ENCODE assay signal across 1 cellular context in the genomic region with DNA sequence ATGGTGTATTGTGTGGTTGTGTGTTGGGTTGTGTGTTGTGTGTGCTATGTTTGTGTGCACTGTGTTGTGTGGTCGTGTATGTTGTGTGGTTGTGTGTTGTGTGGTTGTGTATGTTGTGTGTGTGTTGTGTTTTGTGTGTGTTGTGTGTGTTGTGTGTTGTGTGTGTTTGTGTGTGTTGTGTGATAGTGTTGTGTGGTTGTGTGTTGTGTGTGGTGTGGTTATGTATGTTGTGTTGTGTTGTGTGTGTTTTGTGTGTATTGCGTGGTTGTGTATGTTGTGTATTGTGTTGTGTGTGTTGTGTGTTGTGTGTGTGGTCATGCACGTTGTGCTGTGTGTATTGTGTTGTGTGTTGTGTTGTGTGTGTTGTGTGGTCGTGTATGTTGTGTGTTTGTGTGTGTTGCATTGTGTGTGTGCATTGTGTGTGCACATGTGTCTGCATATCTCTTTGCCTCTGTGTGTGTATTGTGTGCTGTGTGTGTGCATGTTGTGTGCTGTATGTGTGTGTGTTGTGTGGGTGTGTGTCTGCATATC.
TF ChIP-seq lines count a peak whose summit lies in the region.

No MANE protein-coding gene starts in this region.

TF ChIP-seq in K562, 482 proteins besides CTCF, POLR2A, EP300 and RAD21 (continued from another document and continues in another):
- TF ChIP-seq, protein P1, sequence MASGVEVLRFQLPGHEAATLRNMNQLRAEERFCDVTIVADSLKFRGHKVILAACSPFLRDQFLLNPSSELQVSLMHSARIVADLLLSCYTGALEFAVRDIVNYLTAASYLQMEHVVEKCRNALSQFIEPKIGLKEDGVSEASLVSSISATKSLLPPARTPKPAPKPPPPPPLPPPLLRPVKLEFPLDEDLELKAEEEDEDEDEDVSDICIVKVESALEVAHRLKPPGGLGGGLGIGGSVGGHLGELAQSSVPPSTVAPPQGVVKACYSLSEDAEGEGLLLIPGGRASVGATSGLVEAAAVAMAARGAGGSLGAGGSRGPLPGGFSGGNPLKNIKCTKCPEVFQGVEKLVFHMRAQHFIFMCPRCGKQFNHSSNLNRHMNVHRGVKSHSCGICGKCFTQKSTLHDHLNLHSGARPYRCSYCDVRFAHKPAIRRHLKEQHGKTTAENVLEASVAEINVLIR (CRISPR knock-in tag; IDR thresholded peaks at IDR 0.05), result no peak
- TF ChIP-seq POLR3A (IDR thresholded peaks at IDR 0.05; ENCODE audit: borderline replicate concordance, extremely low read depth, insufficient read depth, insufficient read length) (no peak), HDAC6 (IDR thresholded peaks at IDR 0.05; ENCODE audit: low read depth, low read length) (peak; percentile 100), GABPB2 (CRISPR knock-in tag; conservative IDR thresholded peaks at IDR 0.05) (no peak), POLR3G (IDR thresholded peaks at IDR 0.05; ENCODE audit: extremely low read depth, insufficient read length, insufficient replicate concordance) (no peak), RFX1 (IDR thresholded peaks at IDR 0.05) (no peak), TAF7 (tag; IDR thresholded peaks at IDR 0.05) (peak; percentile 70), TARDBP (IDR thresholded peaks at IDR 0.05) (no peak), JUND (IDR thresholded peaks at IDR 0.05; ENCODE audit: borderline replicate concordance, low read depth, low read length) (no peak), JUND (tag; IDR thresholded peaks at IDR 0.05; ENCODE audit: borderline replicate concordance, low read depth, low read length) (no peak; the same call in 2 of the 3 replicates), MEF2D (tag; conservative IDR thresholded peaks at IDR 0.05; ENCODE audit: low read depth) (peak; percentile 80), RBBP5 (IDR thresholded peaks at IDR 0.05; ENCODE audit: borderline replicate concordance, insufficient read depth, low read length, poor library complexity, severe bottlenecking) (no peak), TAF9B (IDR thresholded peaks at IDR 0.05; ENCODE audit: partially characterized antibody) (no peak), NCOA2 (IDR thresholded peaks at IDR 0.05; ENCODE audit: partially characterized antibody in 2 of 2) (no peak), MECOM (CRISPR knock-in tag; IDR thresholded peaks at IDR 0.05) (no peak), ZNF140 (CRISPR knock-in tag; IDR thresholded peaks at IDR 0.05) (no peak), FOXK1 (CRISPR knock-in tag; IDR thresholded peaks at IDR 0.05; ENCODE audit: borderline replicate concordance) (peak; percentile 100), GATA2 (CRISPR knock-in tag; IDR thresholded peaks at IDR 0.05) (peak; percentile 52; the same call in 1 of the 2 replicates), TEAD2 (tag; IDR thresholded peaks at IDR 0.05) (no peak), FOXM1 (IDR thresholded peaks at IDR 0.05; ENCODE audit: low read depth) (no peak), FOXM1 (CRISPR knock-in tag; IDR thresholded peaks at IDR 0.05; ENCODE audit: low read depth) (peak; percentile 92), FOXA3 (CRISPR knock-in tag; conservative IDR thresholded peaks at IDR 0.05 in 1 of 2, IDR thresholded peaks at IDR 0.05 in 1 of 2) (peak in 1 of 2 experiments; percentile 83; a peak in 2 of 4 replicates), MTA3 (IDR thresholded peaks at IDR 0.05; ENCODE audit: borderline replicate concordance) (no peak), ZNF121 (CRISPR knock-in tag; conservative IDR thresholded peaks at IDR 0.05) (peak; percentile 69; the same call in 1 of the 2 replicates), HDAC1 (IDR thresholded peaks at IDR 0.05) (peak in 1 of 2 experiments; percentile 92; a peak in 2 of 4 replicates), SMARCA4 (IDR thresholded peaks at IDR 0.05) (peak; percentile 86), ZEB2 (IDR thresholded peaks at IDR 0.05) (peak; percentile 61; the same call in 1 of the 2 replicates), KDM1A (IDR thresholded peaks at IDR 0.05) (peak; percentile 47; a peak in 3 of 4 replicates), NCOR1 (IDR thresholded peaks at IDR 0.05) (no peak; the same call in none of the 2 replicates), ZNF24 (IDR thresholded peaks at IDR 0.05) (no peak; the same call in 1 of the 2 replicates), CHD1 (IDR thresholded peaks at IDR 0.05; ENCODE audit: low read length) (no peak), BRD9 (IDR thresholded peaks at IDR 0.05; ENCODE audit: low read depth, partially characterized antibody) (peak; percentile 44), MTA2 (IDR thresholded peaks at IDR 0.05; ENCODE audit: low read depth) (peak; percentile 62)
- TF ChIP-seq, protein P2, sequence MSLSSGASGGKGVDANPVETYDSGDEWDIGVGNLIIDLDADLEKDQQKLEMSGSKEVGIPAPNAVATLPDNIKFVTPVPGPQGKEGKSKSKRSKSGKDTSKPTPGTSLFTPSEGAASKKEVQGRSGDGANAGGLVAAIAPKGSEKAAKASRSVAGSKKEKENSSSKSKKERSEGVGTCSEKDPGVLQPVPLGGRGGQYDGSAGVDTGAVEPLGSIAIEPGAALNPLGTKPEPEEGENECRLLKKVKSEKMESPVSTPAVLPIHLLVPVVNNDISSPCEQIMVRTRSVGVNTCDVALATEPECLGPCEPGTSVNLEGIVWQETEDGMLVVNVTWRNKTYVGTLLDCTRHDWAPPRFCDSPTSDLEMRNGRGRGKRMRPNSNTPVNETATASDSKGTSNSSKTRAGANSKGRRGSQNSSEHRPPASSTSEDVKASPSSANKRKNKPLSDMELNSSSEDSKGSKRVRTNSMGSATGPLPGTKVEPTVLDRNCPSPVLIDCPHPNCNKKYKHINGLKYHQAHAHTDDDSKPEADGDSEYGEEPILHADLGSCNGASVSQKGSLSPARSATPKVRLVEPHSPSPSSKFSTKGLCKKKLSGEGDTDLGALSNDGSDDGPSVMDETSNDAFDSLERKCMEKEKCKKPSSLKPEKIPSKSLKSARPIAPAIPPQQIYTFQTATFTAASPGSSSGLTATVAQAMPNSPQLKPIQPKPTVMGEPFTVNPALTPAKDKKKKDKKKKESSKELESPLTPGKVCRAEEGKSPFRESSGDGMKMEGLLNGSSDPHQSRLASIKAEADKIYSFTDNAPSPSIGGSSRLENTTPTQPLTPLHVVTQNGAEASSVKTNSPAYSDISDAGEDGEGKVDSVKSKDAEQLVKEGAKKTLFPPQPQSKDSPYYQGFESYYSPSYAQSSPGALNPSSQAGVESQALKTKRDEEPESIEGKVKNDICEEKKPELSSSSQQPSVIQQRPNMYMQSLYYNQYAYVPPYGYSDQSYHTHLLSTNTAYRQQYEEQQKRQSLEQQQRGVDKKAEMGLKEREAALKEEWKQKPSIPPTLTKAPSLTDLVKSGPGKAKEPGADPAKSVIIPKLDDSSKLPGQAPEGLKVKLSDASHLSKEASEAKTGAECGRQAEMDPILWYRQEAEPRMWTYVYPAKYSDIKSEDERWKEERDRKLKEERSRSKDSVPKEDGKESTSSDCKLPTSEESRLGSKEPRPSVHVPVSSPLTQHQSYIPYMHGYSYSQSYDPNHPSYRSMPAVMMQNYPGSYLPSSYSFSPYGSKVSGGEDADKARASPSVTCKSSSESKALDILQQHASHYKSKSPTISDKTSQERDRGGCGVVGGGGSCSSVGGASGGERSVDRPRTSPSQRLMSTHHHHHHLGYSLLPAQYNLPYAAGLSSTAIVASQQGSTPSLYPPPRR (CRISPR knock-in tag; IDR thresholded peaks at IDR 0.05; ENCODE audit: borderline replicate concordance), result peak; percentile 100
- TF ChIP-seq, protein P3, sequence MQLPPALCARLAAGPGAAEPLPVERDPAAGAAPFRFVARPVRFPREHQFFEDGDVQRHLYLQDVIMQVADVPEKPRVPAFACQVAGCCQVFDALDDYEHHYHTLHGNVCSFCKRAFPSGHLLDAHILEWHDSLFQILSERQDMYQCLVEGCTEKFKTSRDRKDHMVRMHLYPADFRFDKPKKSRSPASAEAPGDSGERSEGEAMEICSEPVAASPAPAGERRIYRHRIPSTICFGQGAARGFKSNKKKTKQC (CRISPR knock-in tag; IDR thresholded peaks at IDR 0.05), result no peak; the same call in 1 of the 2 replicates
- TF ChIP-seq, protein P4, sequence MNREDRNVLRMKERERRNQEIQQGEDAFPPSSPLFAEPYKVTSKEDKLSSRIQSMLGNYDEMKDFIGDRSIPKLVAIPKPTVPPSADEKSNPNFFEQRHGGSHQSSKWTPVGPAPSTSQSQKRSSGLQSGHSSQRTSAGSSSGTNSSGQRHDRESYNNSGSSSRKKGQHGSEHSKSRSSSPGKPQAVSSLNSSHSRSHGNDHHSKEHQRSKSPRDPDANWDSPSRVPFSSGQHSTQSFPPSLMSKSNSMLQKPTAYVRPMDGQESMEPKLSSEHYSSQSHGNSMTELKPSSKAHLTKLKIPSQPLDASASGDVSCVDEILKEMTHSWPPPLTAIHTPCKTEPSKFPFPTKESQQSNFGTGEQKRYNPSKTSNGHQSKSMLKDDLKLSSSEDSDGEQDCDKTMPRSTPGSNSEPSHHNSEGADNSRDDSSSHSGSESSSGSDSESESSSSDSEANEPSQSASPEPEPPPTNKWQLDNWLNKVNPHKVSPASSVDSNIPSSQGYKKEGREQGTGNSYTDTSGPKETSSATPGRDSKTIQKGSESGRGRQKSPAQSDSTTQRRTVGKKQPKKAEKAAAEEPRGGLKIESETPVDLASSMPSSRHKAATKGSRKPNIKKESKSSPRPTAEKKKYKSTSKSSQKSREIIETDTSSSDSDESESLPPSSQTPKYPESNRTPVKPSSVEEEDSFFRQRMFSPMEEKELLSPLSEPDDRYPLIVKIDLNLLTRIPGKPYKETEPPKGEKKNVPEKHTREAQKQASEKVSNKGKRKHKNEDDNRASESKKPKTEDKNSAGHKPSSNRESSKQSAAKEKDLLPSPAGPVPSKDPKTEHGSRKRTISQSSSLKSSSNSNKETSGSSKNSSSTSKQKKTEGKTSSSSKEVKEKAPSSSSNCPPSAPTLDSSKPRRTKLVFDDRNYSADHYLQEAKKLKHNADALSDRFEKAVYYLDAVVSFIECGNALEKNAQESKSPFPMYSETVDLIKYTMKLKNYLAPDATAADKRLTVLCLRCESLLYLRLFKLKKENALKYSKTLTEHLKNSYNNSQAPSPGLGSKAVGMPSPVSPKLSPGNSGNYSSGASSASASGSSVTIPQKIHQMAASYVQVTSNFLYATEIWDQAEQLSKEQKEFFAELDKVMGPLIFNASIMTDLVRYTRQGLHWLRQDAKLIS (CRISPR knock-in tag; IDR thresholded peaks at IDR 0.05), result peak; percentile 53; the same call in 1 of the 2 replicates
- TF ChIP-seq, protein P5, sequence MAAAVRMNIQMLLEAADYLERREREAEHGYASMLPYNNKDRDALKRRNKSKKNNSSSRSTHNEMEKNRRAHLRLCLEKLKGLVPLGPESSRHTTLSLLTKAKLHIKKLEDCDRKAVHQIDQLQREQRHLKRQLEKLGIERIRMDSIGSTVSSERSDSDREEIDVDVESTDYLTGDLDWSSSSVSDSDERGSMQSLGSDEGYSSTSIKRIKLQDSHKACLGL (CRISPR knock-in tag; IDR thresholded peaks at IDR 0.05; ENCODE audit: borderline replicate concordance, poor library complexity, severe bottlenecking), result no peak
- TF ChIP-seq, protein P6, sequence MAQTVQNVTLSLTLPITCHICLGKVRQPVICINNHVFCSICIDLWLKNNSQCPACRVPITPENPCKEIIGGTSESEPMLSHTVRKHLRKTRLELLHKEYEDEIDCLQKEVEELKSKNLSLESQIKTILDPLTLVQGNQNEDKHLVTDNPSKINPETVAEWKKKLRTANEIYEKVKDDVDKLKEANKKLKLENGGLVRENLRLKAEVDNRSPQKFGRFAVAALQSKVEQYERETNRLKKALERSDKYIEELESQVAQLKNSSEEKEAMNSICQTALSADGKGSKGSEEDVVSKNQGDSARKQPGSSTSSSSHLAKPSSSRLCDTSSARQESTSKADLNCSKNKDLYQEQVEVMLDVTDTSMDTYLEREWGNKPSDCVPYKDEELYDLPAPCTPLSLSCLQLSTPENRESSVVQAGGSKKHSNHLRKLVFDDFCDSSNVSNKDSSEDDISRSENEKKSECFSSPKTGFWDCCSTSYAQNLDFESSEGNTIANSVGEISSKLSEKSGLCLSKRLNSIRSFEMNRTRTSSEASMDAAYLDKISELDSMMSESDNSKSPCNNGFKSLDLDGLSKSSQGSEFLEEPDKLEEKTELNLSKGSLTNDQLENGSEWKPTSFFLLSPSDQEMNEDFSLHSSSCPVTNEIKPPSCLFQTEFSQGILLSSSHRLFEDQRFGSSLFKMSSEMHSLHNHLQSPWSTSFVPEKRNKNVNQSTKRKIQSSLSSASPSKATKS (CRISPR knock-in tag; IDR thresholded peaks at IDR 0.05), result no peak
- TF ChIP-seq, protein P7, sequence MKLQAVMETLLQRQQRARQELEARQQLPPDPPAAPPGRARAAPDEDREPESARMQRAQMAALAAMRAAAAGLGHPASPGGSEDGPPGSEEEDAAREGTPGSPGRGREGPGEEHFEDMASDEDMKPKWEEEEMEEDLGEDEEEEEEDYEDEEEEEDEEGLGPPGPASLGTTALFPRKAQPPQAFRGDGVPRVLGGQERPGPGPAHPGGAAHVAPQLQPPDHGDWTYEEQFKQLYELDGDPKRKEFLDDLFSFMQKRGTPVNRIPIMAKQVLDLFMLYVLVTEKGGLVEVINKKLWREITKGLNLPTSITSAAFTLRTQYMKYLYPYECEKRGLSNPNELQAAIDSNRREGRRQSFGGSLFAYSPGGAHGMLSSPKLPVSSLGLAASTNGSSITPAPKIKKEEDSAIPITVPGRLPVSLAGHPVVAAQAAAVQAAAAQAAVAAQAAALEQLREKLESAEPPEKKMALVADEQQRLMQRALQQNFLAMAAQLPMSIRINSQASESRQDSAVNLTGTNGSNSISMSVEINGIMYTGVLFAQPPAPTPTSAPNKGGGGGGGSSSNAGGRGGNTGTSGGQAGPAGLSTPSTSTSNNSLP (IDR thresholded peaks at IDR 0.05; ENCODE audit: borderline replicate concordance, low read depth, low read length), result no peak
- TF ChIP-seq, protein P8, sequence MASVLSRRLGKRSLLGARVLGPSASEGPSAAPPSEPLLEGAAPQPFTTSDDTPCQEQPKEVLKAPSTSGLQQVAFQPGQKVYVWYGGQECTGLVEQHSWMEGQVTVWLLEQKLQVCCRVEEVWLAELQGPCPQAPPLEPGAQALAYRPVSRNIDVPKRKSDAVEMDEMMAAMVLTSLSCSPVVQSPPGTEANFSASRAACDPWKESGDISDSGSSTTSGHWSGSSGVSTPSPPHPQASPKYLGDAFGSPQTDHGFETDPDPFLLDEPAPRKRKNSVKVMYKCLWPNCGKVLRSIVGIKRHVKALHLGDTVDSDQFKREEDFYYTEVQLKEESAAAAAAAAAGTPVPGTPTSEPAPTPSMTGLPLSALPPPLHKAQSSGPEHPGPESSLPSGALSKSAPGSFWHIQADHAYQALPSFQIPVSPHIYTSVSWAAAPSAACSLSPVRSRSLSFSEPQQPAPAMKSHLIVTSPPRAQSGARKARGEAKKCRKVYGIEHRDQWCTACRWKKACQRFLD (CRISPR knock-in tag; IDR thresholded peaks at IDR 0.05), result no peak
- TF ChIP-seq, protein P9, sequence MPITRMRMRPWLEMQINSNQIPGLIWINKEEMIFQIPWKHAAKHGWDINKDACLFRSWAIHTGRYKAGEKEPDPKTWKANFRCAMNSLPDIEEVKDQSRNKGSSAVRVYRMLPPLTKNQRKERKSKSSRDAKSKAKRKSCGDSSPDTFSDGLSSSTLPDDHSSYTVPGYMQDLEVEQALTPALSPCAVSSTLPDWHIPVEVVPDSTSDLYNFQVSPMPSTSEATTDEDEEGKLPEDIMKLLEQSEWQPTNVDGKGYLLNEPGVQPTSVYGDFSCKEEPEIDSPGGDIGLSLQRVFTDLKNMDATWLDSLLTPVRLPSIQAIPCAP (CRISPR knock-in tag; IDR thresholded peaks at IDR 0.05; ENCODE audit: borderline replicate concordance), result no peak
- TF ChIP-seq, protein P10, sequence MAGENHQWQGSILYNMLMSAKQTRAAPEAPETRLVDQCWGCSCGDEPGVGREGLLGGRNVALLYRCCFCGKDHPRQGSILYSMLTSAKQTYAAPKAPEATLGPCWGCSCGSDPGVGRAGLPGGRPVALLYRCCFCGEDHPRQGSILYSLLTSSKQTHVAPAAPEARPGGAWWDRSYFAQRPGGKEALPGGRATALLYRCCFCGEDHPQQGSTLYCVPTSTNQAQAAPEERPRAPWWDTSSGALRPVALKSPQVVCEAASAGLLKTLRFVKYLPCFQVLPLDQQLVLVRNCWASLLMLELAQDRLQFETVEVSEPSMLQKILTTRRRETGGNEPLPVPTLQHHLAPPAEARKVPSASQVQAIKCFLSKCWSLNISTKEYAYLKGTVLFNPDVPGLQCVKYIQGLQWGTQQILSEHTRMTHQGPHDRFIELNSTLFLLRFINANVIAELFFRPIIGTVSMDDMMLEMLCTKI (IDR thresholded peaks at IDR 0.05; ENCODE audit: partially characterized antibody), result no peak
